ENCODE assay signal across 1 cellular context in genomic region chr3:11197471-11197870, GRCh38.
TF ChIP-seq lines count a peak whose summit lies in the region.

No MANE protein-coding gene starts in this region.

TF ChIP-seq in H1, 55 proteins besides CTCF, POLR2A, EP300 and RAD21:
- TF ChIP-seq RFX5 (IDR thresholded peaks at IDR 0.05; ENCODE audit: borderline replicate concordance, low read depth, low read length): no peak
